Comparison of ENCODE assay signal across 20 cellular contexts in the genomic region with DNA sequence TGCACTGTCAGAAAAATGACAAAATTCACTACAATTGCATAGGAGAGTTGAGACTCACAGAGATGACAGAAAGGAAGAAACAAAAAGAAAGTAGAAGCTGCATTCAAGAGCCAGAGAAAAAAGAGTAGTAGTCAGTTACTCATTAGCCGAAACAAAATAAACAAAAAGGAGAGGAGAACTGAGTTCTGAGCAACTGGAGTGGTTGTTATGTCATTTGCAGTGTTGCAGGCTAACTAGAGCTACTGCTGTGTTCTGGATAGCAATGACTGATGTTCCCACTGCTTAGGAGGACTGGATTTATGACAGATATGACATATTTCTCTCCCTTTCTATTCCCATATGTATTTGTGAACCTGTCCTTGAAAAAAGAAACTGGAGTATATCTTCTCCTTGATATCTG.
DNase-seq lines count a peak whose midpoint lies in the region; ATAC-seq and TF ChIP-seq lines count a peak whose summit lies in the region.
"Had no signal": no experiment of that assay in that cellular context is flagged by ENCODE, and none has a peak within 500 bp of the region (broad histone marks: within the 10 kb centered on the region; RNA-seq: fewer than 3 reads in every experiment).

No MANE protein-coding gene starts in this region.

- no peaks in the 10 kb centered on the region for H4K20me1 ChIP-seq in fibroblast of lung (ENCODE audit: control insufficient read depth, extremely low read depth, insufficient read depth, low read length)

- no peaks in the 10 kb centered on the region for H3K9me3 ChIP-seq in fibroblast of lung (ENCODE audit: control insufficient read depth, insufficient read depth, low read depth, low read length)
- H3K9me3 ChIP-seq in mucosa of descending colon = no peaks in the 10 kb centered on the region

- peaks cover 2% of the 10 kb centered on the region for H3K9me3 Mint-ChIP-seq in Calu3 (ENCODE audit: low read depth, unreplicated experiment)
- H3K9me3 Mint-ChIP-seq: neural progenitor cell had no signal

- no peaks in the 10 kb centered on the region for H3K4me1 ChIP-seq in fibroblast of lung (ENCODE audit: control insufficient read depth, extremely low read depth, insufficient read depth, low read length)
- no peaks in the 10 kb centered on the region for H3K4me1 ChIP-seq in mucosa of descending colon (ENCODE audit: low read depth)
- H3K4me1 ChIP-seq: neural progenitor cell, suprapubic skin had no signal

- H3K27me3 ChIP-seq in fibroblast of lung (ENCODE audit: control insufficient read depth, insufficient read depth, low read length) = no peaks in the 10 kb centered on the region
- H3K27me3 ChIP-seq: neural progenitor cell, suprapubic skin had no signal

- intact Hi-C loops in Calu3 (cut with micrococcal nuclease; ENCODE audit: unreplicated experiment) (no loop called here), mucosa of descending colon (cut with DNase I, micrococcal nuclease) (no loop called here)

- H3K79me2 ChIP-seq in fibroblast of lung (ENCODE audit: control insufficient read depth, insufficient read depth, low read length) = no peaks in the 10 kb centered on the region

- H3K36me3 Mint-ChIP-seq in Calu3 (ENCODE audit: insufficient read depth, unreplicated experiment) = no peaks in the 10 kb centered on the region
- H3K36me3 Mint-ChIP-seq: neural progenitor cell had no signal

- DNase-seq in Calu3 (no peak), HuH-7.5 (ENCODE audit: low spot score) (peak; percentile 7), fibroblast of lung (ENCODE audit: low read depth in 2 of 2) (peak; percentile 34 to 55), mucosa of descending colon (no peak), cerebellar cortex (ENCODE audit: low spot score) (no peak), NK-92 (lab: John Stamatoyannopoulos, UW; ENCODE audit: unreplicated experiment) (no peak), NCI-H2171 (lab: John Stamatoyannopoulos, UW) (no peak)
- DNase-seq: activated CD4-positive, CD25-positive, alpha-beta regulatory T cell treated with anti-CD3 and anti-CD28 coated beads, Interleukin-2, amount 50 U/mL, for 72 hours; amygdala; cortex of kidney; HCEC 1CT; hypothalamus; NCI-H2171 treated with DMSO at 0.1 percent for 48 hours; SHP77 treated with DMSO at 0.1 percent for 48 hours; stimulated activated CD4-positive, alpha-beta T cell treated with anti-CD3 and anti-CD28 coated beads, Interleukin-2, amount 100 ng/mL, for 48 hours; stimulated activated CD8-positive, alpha-beta memory T cell treated with anti-CD3 and anti-CD28 coated beads, Interleukin-4, amount 100 ng/mL, for 48 hours had no signal

- ATAC-seq in mucosa of descending colon (peak; percentile 62), GM21528 (IDR thresholded peaks at IDR 0.05; ENCODE audit: low FRiP score, unreplicated experiment) (no peak)

- no TSS peak for BruUV-seq in Calu3 (replicated peaks; lab: Mats Ljungman, UMichigan)

- H3K27ac ChIP-seq in fibroblast of lung (ENCODE audit: insufficient read depth, low read length) = no peak overlapping the region
- H3K27ac ChIP-seq: neural progenitor cell, suprapubic skin had no signal

- no peaks in the 10 kb centered on the region for H3K27me3 Mint-ChIP-seq in Calu3 (ENCODE audit: unreplicated experiment)

- H2AFZ ChIP-seq in fibroblast of lung (ENCODE audit: low read length) = no peak overlapping the region
- H2AFZ ChIP-seq: neural progenitor cell had no signal

- H3K4me2 ChIP-seq in fibroblast of lung (ENCODE audit: extremely low read depth, insufficient read depth, low read length) = no peak overlapping the region
- H3K4me2 ChIP-seq: neural progenitor cell had no signal

- TF ChIP-seq CTCF in Calu3 (IDR thresholded peaks at IDR 0.05; ENCODE audit: unreplicated experiment) = no peak
- TF ChIP-seq CTCF in fibroblast of lung (conservative IDR thresholded peaks at IDR 0.05 in 1 of 2, IDR thresholded peaks at IDR 0.05 in 1 of 2; ENCODE audit: low read depth in 1 of 2, low read length in 2 of 2) = no peak
- no peak for TF ChIP-seq CTCF in mucosa of descending colon (IDR thresholded peaks at IDR 0.05)

- H3K4me1 Mint-ChIP-seq in Calu3 (ENCODE audit: low read depth, unreplicated experiment) = peaks cover 23% of the 10 kb centered on the region
- H3K4me1 Mint-ChIP-seq: neural progenitor cell had no signal

- H3K36me3 ChIP-seq in fibroblast of lung (ENCODE audit: control insufficient read depth, insufficient read depth, low read length) (no peaks in the 10 kb centered on the region), mucosa of descending colon (ENCODE audit: low read depth) (no peaks in the 10 kb centered on the region)
- H3K36me3 ChIP-seq: neural progenitor cell, suprapubic skin had no signal

- peak overlapping the region; percentile 53 for H3K4me3 Mint-ChIP-seq in Calu3 (ENCODE audit: low read depth, unreplicated experiment)
- H3K4me3 Mint-ChIP-seq: neural progenitor cell; T-helper 2 cell treated with Interferon-gamma antibody and Interleukin-4, amounts not matched to agents 5 μg/mL and 100 μg/mL, for 36 hours had no signal

- H3K9ac ChIP-seq in fibroblast of lung (ENCODE audit: insufficient read depth, low read length) = no peak overlapping the region
- H3K9ac ChIP-seq: neural progenitor cell had no signal

- CTCF ChIA-PET in Calu3 (lab: Charles Lee) = interaction anchor here (0.7 kb wide), 1 partner anchor 319 kb away, joined by 4 read pairs; no protein-coding TSS in a partner anchor

- H3K27ac Mint-ChIP-seq in Calu3 (ENCODE audit: unreplicated experiment) = peak overlapping the region; percentile 6
- H3K27ac Mint-ChIP-seq: neural progenitor cell; T-helper 2 cell treated with Interferon-gamma antibody and Interleukin-4, amounts not matched to agents 5 μg/mL and 100 μg/mL, for 36 hours had no signal

- peak overlapping the region in 1 of 4 experiments; percentile 26 for H3K4me3 ChIP-seq in fibroblast of lung (replicated peaks in 1 of 4; ENCODE audit: control extremely low read depth in 1 of 4, insufficient read depth in 1 of 4, low read depth in 3 of 4, low read length in 4 of 4)
- no peak overlapping the region for H3K4me3 ChIP-seq in mucosa of descending colon
- H3K4me3 ChIP-seq: neural progenitor cell, suprapubic skin had no signal

Comparison
In these comparisons a context has a peak if more than half of its experiments do, and no peak if none do; other contexts are left out.
1. DNase-seq: peak in HuH-7.5 (single experiment) and fibroblast of lung (2 of 2); none in Calu3 (single experiment), mucosa of descending colon (0 of 3), cerebellar cortex (single experiment), NK-92 (single experiment) and NCI-H2171 (single experiment).